Comparison of ENCODE assay signal across 10 cellular contexts in the genomic region with DNA sequence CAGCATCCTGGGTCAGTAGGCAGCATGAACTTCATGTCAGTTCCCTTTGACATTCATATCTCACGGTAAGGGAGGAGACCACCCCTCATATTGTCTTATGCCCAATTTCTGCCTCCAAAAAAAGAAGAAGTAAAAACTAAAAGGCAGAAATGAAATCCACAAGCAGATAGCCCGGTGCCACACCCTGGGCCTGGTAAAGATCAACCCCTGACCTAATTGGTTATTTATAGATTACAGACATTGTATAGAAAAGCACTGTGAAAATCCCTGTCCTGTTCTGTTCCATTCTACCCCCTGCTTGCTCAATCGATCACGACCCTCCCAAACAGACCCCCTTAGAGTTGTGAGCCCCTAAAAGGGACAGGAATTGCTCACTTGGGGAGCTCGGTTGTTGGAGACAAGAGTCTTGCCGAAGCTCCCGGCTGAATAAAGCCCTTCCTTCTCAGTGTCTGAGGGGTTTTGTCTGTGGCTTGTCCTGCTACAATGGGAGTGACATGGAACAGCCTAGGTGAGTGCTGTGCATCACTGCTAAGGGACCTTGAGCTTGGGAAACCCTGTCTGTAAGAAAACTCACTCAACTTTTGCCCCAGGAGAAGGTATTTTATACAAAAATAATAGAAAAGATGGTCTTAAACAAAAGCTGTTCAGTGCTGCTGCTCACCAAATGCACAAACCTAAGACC. TPM values are rescaled to one million over a fixed set of nuclear protein-coding genes. Genes with fewer than 3 reads are reported as not detected.
DNase-seq lines count a peak whose midpoint lies in the region; ATAC-seq, FAIRE-seq and TF ChIP-seq lines count a peak whose summit lies in the region.
"Had no signal": no experiment of that assay in that cellular context is flagged by ENCODE, and none has a peak within 500 bp of the region (broad histone marks: within the 10 kb centered on the region; RNA-seq: fewer than 3 reads in every experiment).

No MANE protein-coding gene starts in this region.

- no peak for FAIRE-seq in H54 (lab: Jason Lieb, UNC)
- FAIRE-seq: astrocyte had no signal

- H3K36me3 Mint-ChIP-seq in activated naive CD4-positive, alpha-beta T cell treated with anti-CD3 and anti-CD28 coated beads, Interleukin-2, amount 50 U/mL, for 24 hours, result peaks cover 8% of the 10 kb centered on the region
- H3K36me3 Mint-ChIP-seq in activated CD4-positive, alpha-beta memory T cell treated with anti-CD3 and anti-CD28 coated beads for 36 hours, result peaks cover 71% of the 10 kb centered on the region
- no peaks in the 10 kb centered on the region for H3K36me3 Mint-ChIP-seq in immature natural killer cell

- H3K9me3 Mint-ChIP-seq in activated naive CD4-positive, alpha-beta T cell treated with anti-CD3 and anti-CD28 coated beads, Interleukin-2, amount 50 U/mL, for 24 hours, result no peaks in the 10 kb centered on the region
- no peaks in the 10 kb centered on the region for H3K9me3 Mint-ChIP-seq in activated CD4-positive, alpha-beta memory T cell treated with anti-CD3 and anti-CD28 coated beads for 36 hours
- H3K9me3 Mint-ChIP-seq in immature natural killer cell, result no peaks in the 10 kb centered on the region

- ATAC-seq in HG03520 (IDR thresholded peaks at IDR 0.05; ENCODE audit: unreplicated experiment), result no peak

- POLR2A ChIA-PET in activated CD4-positive, alpha-beta memory T cell treated with anti-CD3 and anti-CD28 coated beads for 36 hours (lab: Charles Lee), result interaction anchor here (1.0 to 8.4 kb wide), 6 partner anchors 10 to 34 kb away, joined by 3 to 109 read pairs (median 50); a partner anchor contains a TSS

- H3K27me3 ChIP-seq in thyroid gland, result no peaks in the 10 kb centered on the region
- H3K27me3 ChIP-seq in MG63, result no peaks in the 10 kb centered on the region

- 72 to 82% methylated on average over 7 of the region's 7 CpGs for WGBS in thyroid gland, 2 donors

- H3K4me3 ChIP-seq in thyroid gland (replicated peaks in 1 of 3) (no peak overlapping the region), MG63 (no peak overlapping the region)

- no peaks in the 10 kb centered on the region for H3K9me3 ChIP-seq in thyroid gland
- no peaks in the 10 kb centered on the region for H3K9me3 ChIP-seq in MG63

- no peak for TF ChIP-seq POLR2A in thyroid gland (IDR thresholded peaks at IDR 0.05)
- TF ChIP-seq POLR2A in H54 (IDR thresholded peaks at IDR 0.05; ENCODE audit: low read depth, low read length), result no peak

- H3K27ac Mint-ChIP-seq in activated naive CD4-positive, alpha-beta T cell treated with anti-CD3 and anti-CD28 coated beads, Interleukin-2, amount 50 U/mL, for 24 hours, result peak overlapping the region; percentile 96
- peak overlapping the region; percentile 83 for H3K27ac Mint-ChIP-seq in activated CD4-positive, alpha-beta memory T cell treated with anti-CD3 and anti-CD28 coated beads for 36 hours
- peak overlapping the region; percentile 49 to 83 (median 74) for H3K27ac Mint-ChIP-seq in immature natural killer cell

- H3K4me1 ChIP-seq in thyroid gland, result peaks cover 71 to 75% of the 10 kb centered on the region in 2 donors

- H3K4me1 Mint-ChIP-seq in activated naive CD4-positive, alpha-beta T cell treated with anti-CD3 and anti-CD28 coated beads, Interleukin-2, amount 50 U/mL, for 24 hours, result peaks cover 90% of the 10 kb centered on the region
- peaks cover 86% of the 10 kb centered on the region for H3K4me1 Mint-ChIP-seq in activated CD4-positive, alpha-beta memory T cell treated with anti-CD3 and anti-CD28 coated beads for 36 hours (ENCODE audit: low read depth)
- H3K4me1 Mint-ChIP-seq in immature natural killer cell, result peaks cover 71 to 96% of the 10 kb centered on the region in 2 donors

- peak overlapping the region; percentile 57 for H3K4me3 Mint-ChIP-seq in activated naive CD4-positive, alpha-beta T cell treated with anti-CD3 and anti-CD28 coated beads, Interleukin-2, amount 50 U/mL, for 24 hours
- peak overlapping the region; percentile 38 for H3K4me3 Mint-ChIP-seq in activated CD4-positive, alpha-beta memory T cell treated with anti-CD3 and anti-CD28 coated beads for 36 hours
- H3K4me3 Mint-ChIP-seq in immature natural killer cell, result peak overlapping the region in 2 of 5 donors; percentile 4 to 33

- DNase-seq in activated naive CD4-positive, alpha-beta T cell treated with Interleukin-2 at 50 U/mL for 16 hours, result no peak
- no peak for DNase-seq in activated CD4-positive, alpha-beta memory T cell treated with anti-CD3 and anti-CD28 coated beads for 36 hours
- no peak for DNase-seq in immature natural killer cell
- DNase-seq in thyroid gland, result no peak
- no peak for DNase-seq in MG63
- no peak for DNase-seq in H54 (ENCODE audit: insufficient read length, low spot score)
- DNase-seq: NCI-H69 had no signal

- H3K27ac ChIP-seq in thyroid gland, result peak overlapping the region in 2 of 3 donors; percentile 1 to 12

- CTCF ChIA-PET in activated CD4-positive, alpha-beta memory T cell treated with anti-CD3 and anti-CD28 coated beads for 36 hours (lab: Charles Lee), result interaction anchor here (1.5 kb wide), 1 partner anchor 31 kb away, joined by 4 read pairs; no protein-coding TSS in a partner anchor

- no peaks in the 10 kb centered on the region for H3K36me3 ChIP-seq in thyroid gland
- H3K36me3 ChIP-seq in MG63, result peaks cover 66% of the 10 kb centered on the region

- no peak for TF ChIP-seq CTCF in thyroid gland (IDR thresholded peaks at IDR 0.05)

- H3K27me3 Mint-ChIP-seq in activated naive CD4-positive, alpha-beta T cell treated with anti-CD3 and anti-CD28 coated beads, Interleukin-2, amount 50 U/mL, for 24 hours, result no peaks in the 10 kb centered on the region
- H3K27me3 Mint-ChIP-seq in activated CD4-positive, alpha-beta memory T cell treated with anti-CD3 and anti-CD28 coated beads for 36 hours, result no peaks in the 10 kb centered on the region
- peaks cover 0 to 3% (median 2%) of the 10 kb centered on the region in 3 donors for H3K27me3 Mint-ChIP-seq in immature natural killer cell (ENCODE audit: low read depth in 3 of 3)

- intact Hi-C loops in activated CD4-positive, alpha-beta memory T cell treated with anti-CD3 and anti-CD28 coated beads for 36 hours (cut with micrococcal nuclease), result loop anchor here (10.0 kb wide), 1 partner anchor 1159 kb away; no protein-coding TSS in a partner anchor
- intact Hi-C loops in thyroid gland (cut with DNase I), result no loop called here

RNA-seq across cellular contexts. Expression of a gene that starts 11.1 kb away (rescaled TPM):
- 100 to 1,000 TPM; 535 to 552 TPM for total RNA-seq in activated CD4-positive, alpha-beta memory T cell treated with anti-CD3 and anti-CD28 coated beads for 36 hours
- polyA plus RNA-seq in immature natural killer cell, result 100 to 1,000 TPM in 2 of 3 donors, 10 to 100 TPM in 1; 88.7 to 155 (median 115) TPM
- 100 to 1,000 TPM; 103 to 114 (median 108) TPM for total RNA-seq in thyroid gland
- 265 and 311 TPM in 2 replicates for total RNA-seq in MG63 (2014; rRNA removed; shearing (Covaris generic); ENCODE audit: low replicate concordance)

RNA-seq across cellular contexts. Expression of a gene that starts 23.0 kb away (rescaled TPM):
- total RNA-seq in activated CD4-positive, alpha-beta memory T cell treated with anti-CD3 and anti-CD28 coated beads for 36 hours, result 10 to 100 TPM; 77.8 to 83.9 TPM
- polyA plus RNA-seq in immature natural killer cell, result 10 to 100 TPM in 2 of 3 donors, 1 to 10 TPM in 1; 8.8 to 69.7 (median 35.7) TPM
- 100 to 1,000 TPM in 2 of 4 donors, 10 to 100 TPM in 2; 74.6 to 155 (median 109) TPM for total RNA-seq in thyroid gland
- total RNA-seq in MG63 (2014; rRNA removed; shearing (Covaris generic); ENCODE audit: low replicate concordance), result 7.8 and 9.6 TPM in 2 replicates
